In genomic region chr15:43748376-43748775, GRCh38 we compare ENCODE assay signal across 1 cellular context.
TF ChIP-seq lines count a peak whose summit lies in the region.

No MANE protein-coding gene starts in this region.

TF ChIP-seq in K562, 482 proteins besides CTCF, POLR2A, EP300 and RAD21:
- TF ChIP-seq RBFOX2 (IDR thresholded peaks at IDR 0.05; ENCODE audit: low read depth, low read length) (0 out of 2 replicates have a peak, but pooled peaks have one; percentile 34), DIDO1 (tag; IDR thresholded peaks at IDR 0.05; ENCODE audit: low read depth) (no peak), SIX5 (IDR thresholded peaks at IDR 0.05; ENCODE audit: borderline replicate concordance in 1 of 2, insufficient read depth in 1 of 2, low read depth in 1 of 2, low read length in 2 of 2) (0 out of 4 replicates have a peak, but pooled peaks of 1 of the 2 experiments have one; percentile 12), ZNF143 (CRISPR knock-in tag; IDR thresholded peaks at IDR 0.05) (0 out of 2 replicates have a peak, but pooled peaks have one; percentile 20), SNRNP70 (optimal IDR thresholded peaks at IDR 0.05; ENCODE audit: low read depth, low read length) (no peak), CREM (IDR thresholded peaks at IDR 0.05; ENCODE audit: low read depth) (0 out of 2 replicates have a peak, but pooled peaks have one; percentile 17), MNT (conservative IDR thresholded peaks at IDR 0.05) (0 out of 4 replicates have a peak, but pooled peaks of 1 of the 2 experiments have one; percentile 20), HCFC1 (IDR thresholded peaks at IDR 0.05; ENCODE audit: low read depth, low read length) (peak; percentile 61), ZNF354B (CRISPR knock-in tag; IDR thresholded peaks at IDR 0.05) (no peak)
